Comparison of ENCODE assay signal across 8 cellular contexts in the genomic region with DNA sequence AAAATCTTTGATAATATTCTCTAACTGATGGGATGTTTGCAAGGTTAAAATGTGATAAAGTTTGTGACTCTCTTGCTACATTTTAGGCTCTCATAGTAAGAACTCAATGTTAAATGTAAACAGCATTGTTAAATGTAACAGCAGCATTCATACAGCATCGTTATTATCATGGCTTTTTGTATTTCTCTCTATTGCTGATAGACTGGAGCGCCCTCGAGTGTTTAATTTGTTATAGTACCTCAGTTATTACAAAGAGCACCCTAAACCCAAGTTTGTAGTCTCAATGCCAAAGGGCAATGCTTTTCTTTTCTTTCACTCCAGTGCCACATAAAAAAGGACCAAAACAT. TPM values are rescaled to one million over a fixed set of nuclear protein-coding genes. Genes with fewer than 3 reads are reported as not detected.
A peak's percentile ranks its signal among the peaks of the same experiment; 100 is the strongest.
DNase-seq lines count a peak whose midpoint lies in the region; ATAC-seq and TF ChIP-seq lines count a peak whose summit lies in the region.
"Had no signal": no experiment of that assay in that cellular context is flagged by ENCODE, and none has a peak within 500 bp of the region (broad histone marks: within the 10 kb centered on the region; RNA-seq: fewer than 3 reads in every experiment).

No MANE protein-coding gene starts in this region.

- in situ Hi-C loops in G401 (cut with HindIII; ENCODE audit: low sequenced_read_pairs) = loop anchor here (10.0 kb wide), 2 partner anchors 66 to 136 kb away; no protein-coding TSS in a partner anchor

- ATAC-seq in lung (ENCODE audit: insufficient read depth, low FRiP score) (no peak), HG03139 (IDR thresholded peaks at IDR 0.05; ENCODE audit: unreplicated experiment) (no peak), GM21737 (IDR thresholded peaks at IDR 0.05; ENCODE audit: unreplicated experiment) (no peak)

- H3K9me3 ChIP-seq in lung (ENCODE audit: control insufficient read depth in 2 of 2, insufficient read depth in 1 of 2, low read length in 1 of 2) = no peaks in the 10 kb centered on the region

- WGBS in lung, 2 donors = 11 to 18% methylated on average over 3 of the region's 3 CpGs

- no peak overlapping the region for H3K4me3 ChIP-seq in lung

- peak; percentile 18 for TF ChIP-seq CTCF in lung (IDR thresholded peaks at IDR 0.05; ENCODE audit: control extremely low read depth, extremely low read depth)

- DNase-seq in G401 (ENCODE audit: low spot score) (peak; percentile 40), NAMALWA (ENCODE audit: low spot score) (peak; percentile 71), amniotic epithelial cell (ENCODE audit: low read depth) (peak; percentile 53), lung (ENCODE audit: low spot score) (no peak), SK-N-DZ (ENCODE audit: low spot score) (no peak)
- DNase-seq: naive B cell had no signal

- no peaks in the 10 kb centered on the region for H3K36me3 ChIP-seq in lung (ENCODE audit: control insufficient read depth in 2 of 2, insufficient read depth in 2 of 2, low read length in 2 of 2)

- no peaks in the 10 kb centered on the region for H3K27me3 ChIP-seq in lung (ENCODE audit: control insufficient read depth, insufficient read depth)

- H3K4me1 ChIP-seq in lung (ENCODE audit: control insufficient read depth in 2 of 2, insufficient read depth in 2 of 2, low read length in 2 of 2) = peaks cover 0 to 5% of the 10 kb centered on the region in 2 donors

- no peak overlapping the region for H3K27ac ChIP-seq in lung (ENCODE audit: low read depth in 1 of 2, low read length in 1 of 2)

RNA-seq across cellular contexts. Expression of gene TTPAL, which starts 14.9 kb away (rescaled TPM):
- total RNA-seq in G401 (2014; rRNA removed; shearing (Covaris generic)) = 4.5 and 6.1 TPM in 2 replicates
- total RNA-seq in lung = 10 to 100 TPM in 1 of 2 donors, 1 to 10 TPM in 1; 7.0 to 13.8 TPM
- polyA plus RNA-seq in lung = 1 to 10 TPM; 3.2 to 5.4 TPM
- polyA plus RNA-seq in SK-N-DZ (2014; cell fraction: cytosol; rRNA removed) = 6.0 and 7.7 TPM in 2 replicates
- 3.3 and 7.7 TPM in 2 replicates for polyA plus RNA-seq in SK-N-DZ (2014; cell fraction: nucleus; rRNA removed)

Comparison
In these comparisons a context has a peak if more than half of its experiments do, and no peak if none do; other contexts are left out.
1. DNase-seq: peak in G401 (single experiment), NAMALWA (single experiment) and amniotic epithelial cell (single experiment); none in lung (single experiment) and SK-N-DZ (single experiment).